Comparison of ENCODE assay signal across 7 cellular contexts in the genomic region with DNA sequence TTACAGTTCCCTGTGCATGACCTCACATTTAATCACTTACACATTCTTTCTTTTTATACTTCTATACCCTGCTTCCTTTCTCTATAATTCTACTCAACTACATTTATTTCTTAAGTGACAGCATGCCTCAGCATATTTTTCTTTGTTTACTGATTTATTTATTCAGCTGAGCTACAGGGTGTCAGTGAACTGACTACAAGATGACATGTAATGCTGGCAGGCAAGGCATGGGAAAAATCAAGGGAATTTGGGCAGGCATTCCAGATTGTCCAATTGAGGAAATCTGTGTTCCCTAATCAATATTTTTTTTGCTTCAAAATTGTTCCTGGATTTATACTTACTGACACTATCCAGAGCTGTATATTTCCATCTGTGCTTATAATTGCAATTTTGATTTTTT.
"Had no signal": no experiment of that assay in that cellular context is flagged by ENCODE, and none has a peak within 500 bp of the region (broad histone marks: within the 10 kb centered on the region; RNA-seq: fewer than 3 reads in every experiment).

No MANE protein-coding gene starts in this region.

- H3K4me3 ChIP-seq: GM12878 had no signal

- FAIRE-seq: G401.6, GM12891, GM12892, GM18507 had no signal

- DNase-seq: GDM1, GF-D8 had no signal
